26 cellular contexts compared by ENCODE assay signal in genomic region chr9:4141201-4141750, GRCh38.
DNase-seq lines count a peak whose midpoint lies in the region; ATAC-seq and TF ChIP-seq lines count a peak whose summit lies in the region.
"Had no signal": no experiment of that assay in that cellular context is flagged by ENCODE, and none has a peak within 500 bp of the region (broad histone marks: within the 10 kb centered on the region; RNA-seq: fewer than 3 reads in every experiment).

No MANE protein-coding gene starts in this region.

- WGBS in esophagus muscularis mucosa: 100% methylated on average over 1 of the region's 1 CpG

- H3K9me3 ChIP-seq in esophagus muscularis mucosa (no peaks in the 10 kb centered on the region), osteoblast (ENCODE audit: low read depth, low read length) (no peaks in the 10 kb centered on the region)
- H3K9me3 ChIP-seq: heart right ventricle, left lung, SK-N-SH, suprapubic skin, upper lobe of right lung had no signal

- peak; percentile 43 for DNase-seq in EH (ENCODE audit: low read depth)
- peak; percentile 35 for DNase-seq in NCI-H226
- DNase-seq in esophagus muscularis mucosa (ENCODE audit: extremely low spot score): peak; percentile 60
- DNase-seq in osteoblast (ENCODE audit: insufficient read length, low spot score, missing footprints): no peak
- no peak for DNase-seq in activated naive CD4-positive, alpha-beta T cell (lab: John Stamatoyannopoulos, UW)
- no peak for DNase-seq in MV-4-11 (lab: John Stamatoyannopoulos, UW)
- DNase-seq: activated CD4-positive, alpha-beta T cell treated with anti-CD3 and anti-CD28 coated beads for 1 hour; activated CD8-positive, alpha-beta T cell treated with anti-CD3 and anti-CD28 coated beads for 36 hours; activated effector memory CD4-positive, alpha-beta T cell treated with Interleukin-2 at 50 U/mL for 16 hours; activated naive CD8-positive, alpha-beta T cell treated with anti-CD3 and anti-CD28 coated beads, Interleukin-2, amount 10 ng/mL, durations not matched to agents 7 days and 5 days; AML-193; CD4-positive, alpha-beta T cell; effector CD8-positive, alpha-beta T cell; foreskin melanocyte; heart right ventricle; NCI-H1436 treated with DMSO at 0.1 percent for 48 hours; NCI-H774; SK-N-SH; stimulated activated CD4-positive, alpha-beta T cell treated with anti-CD3 and anti-CD28 coated beads, Interleukin-15, amount 100 ng/mL, for 24 hours; stimulated activated naive CD4-positive, alpha-beta T cell; T-helper 2 cell; upper lobe of right lung had no signal

- H3K79me2 ChIP-seq in osteoblast (ENCODE audit: insufficient read depth, low read length): peaks cover 10% of the 10 kb centered on the region

- no peak for TF ChIP-seq POLR2A in esophagus muscularis mucosa (IDR thresholded peaks at IDR 0.05; ENCODE audit: low read depth)

- no peak for TF ChIP-seq EP300 in esophagus muscularis mucosa (IDR thresholded peaks at IDR 0.05)

- peaks cover 0 to 54% (median 39%) of the 10 kb centered on the region in 4 donors for H3K4me1 ChIP-seq in esophagus muscularis mucosa
- H3K4me1 ChIP-seq in osteoblast (ENCODE audit: insufficient read depth, low read length): peaks cover 57% of the 10 kb centered on the region

- no peaks in the 10 kb centered on the region for H4K20me1 ChIP-seq in osteoblast (ENCODE audit: insufficient read depth, low read length)

- no peak for ATAC-seq in SK-N-SH treated with all-trans-retinoic acid at 6 μM for 48 hours
- ATAC-seq: activated CD8-positive, alpha-beta T cell treated with anti-CD3 and anti-CD28 coated beads for 36 hours; heart right ventricle; left lung; upper lobe of right lung had no signal

- no peak overlapping the region for H3K4me3 ChIP-seq in esophagus muscularis mucosa
- H3K4me3 ChIP-seq in osteoblast (ENCODE audit: insufficient read depth, low read length): no peak overlapping the region
- H3K4me3 ChIP-seq: heart right ventricle, left lung, suprapubic skin, upper lobe of right lung had no signal

- no peaks in the 10 kb centered on the region for H3K36me3 ChIP-seq in esophagus muscularis mucosa
- no peaks in the 10 kb centered on the region for H3K36me3 ChIP-seq in osteoblast (ENCODE audit: insufficient read depth, low read length)
- H3K36me3 ChIP-seq: heart right ventricle, left lung, suprapubic skin, upper lobe of right lung had no signal

- H3K27ac ChIP-seq in esophagus muscularis mucosa (replicated peaks in 1 of 4): no peak overlapping the region
- H3K27ac ChIP-seq in osteoblast (ENCODE audit: low read depth, low read length): peak overlapping the region; percentile 1
- H3K27ac ChIP-seq: heart right ventricle, HL-60, left lung, suprapubic skin, upper lobe of right lung had no signal

- TF ChIP-seq CTCF in esophagus muscularis mucosa (IDR thresholded peaks at IDR 0.05): no peak
- no peak for TF ChIP-seq CTCF in osteoblast (IDR thresholded peaks at IDR 0.05; ENCODE audit: extremely low read depth, low read depth, low read length)

- H3K4me2 ChIP-seq in osteoblast (ENCODE audit: insufficient read depth, low read length): no peak overlapping the region
- H3K4me2 ChIP-seq: SK-N-SH had no signal

- intact Hi-C loops in esophagus muscularis mucosa (cut with DNase I): no loop called here

- H3K27me3 ChIP-seq in esophagus muscularis mucosa (no peaks in the 10 kb centered on the region), osteoblast (ENCODE audit: insufficient read depth, low read length) (no peaks in the 10 kb centered on the region)
- H3K27me3 ChIP-seq: heart right ventricle, left lung, suprapubic skin, upper lobe of right lung had no signal

- H2AFZ ChIP-seq in osteoblast (ENCODE audit: low read length): no peak overlapping the region

TF ChIP-seq in SK-N-SH treated with all-trans-retinoic acid at 6 μM for 48 hours, 23 proteins besides CTCF, POLR2A, EP300 and RAD21:
- TF ChIP-seq ZFP3 (CRISPR knock-in tag; IDR thresholded peaks at IDR 0.05) (no peak), CREB5 (CRISPR knock-in tag; IDR thresholded peaks at IDR 0.05; ENCODE audit: low read depth) (no peak), TOX (CRISPR knock-in tag; IDR thresholded peaks at IDR 0.05; ENCODE audit: borderline replicate concordance) (no peak), RARB (CRISPR knock-in tag; IDR thresholded peaks at IDR 0.05) (no peak), ESRRG (CRISPR knock-in tag; IDR thresholded peaks at IDR 0.05) (no peak), SNAI2 (CRISPR knock-in tag; IDR thresholded peaks at IDR 0.05) (no peak)

Comparison
In these comparisons a context has a peak if more than half of its experiments do, and no peak if none do; other contexts are left out.
1. DNase-seq: peak in EH (single experiment), NCI-H226 (single experiment) and esophagus muscularis mucosa (single experiment); none in osteoblast (single experiment), activated naive CD4-positive, alpha-beta T cell (0 of 4) and MV-4-11 (single experiment).